Comparison of ENCODE assay signal across 1 cellular context in the genomic region with DNA sequence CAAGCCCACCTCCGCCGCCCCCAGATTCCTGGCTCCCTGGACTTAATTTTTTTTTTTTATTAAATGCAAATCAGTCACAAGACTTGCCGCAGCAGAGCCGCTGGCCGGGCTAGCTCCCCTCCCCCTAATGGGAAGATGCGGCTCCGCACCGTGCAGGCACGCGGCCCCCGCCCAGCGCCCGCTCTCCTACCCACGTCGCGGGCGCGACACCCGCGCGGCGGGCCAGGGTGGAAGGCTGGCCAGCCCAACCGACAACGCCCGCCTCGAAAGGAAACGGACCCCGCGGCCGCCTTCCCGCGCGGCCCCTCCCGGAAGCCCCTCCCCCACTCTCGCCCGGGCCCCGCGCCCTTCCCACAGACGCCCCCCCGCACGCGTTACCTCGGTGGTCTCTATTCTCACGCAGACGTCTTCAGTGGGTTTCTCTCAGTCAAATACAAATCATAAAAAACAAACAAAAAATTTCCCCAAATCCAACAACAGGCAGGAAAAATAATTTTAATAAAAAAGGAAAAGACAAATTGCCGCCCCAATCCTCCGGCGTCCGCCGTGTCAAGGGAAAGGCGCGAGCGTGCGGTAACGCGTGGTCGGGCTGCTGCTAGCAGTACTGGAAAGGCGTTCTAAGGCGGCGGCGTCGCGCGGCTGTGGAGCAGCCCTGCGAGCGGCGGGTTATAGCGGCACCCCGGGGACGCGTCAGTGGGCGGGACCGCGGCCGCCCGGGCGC.
TF ChIP-seq lines count a peak whose summit lies in the region.

A gene (minus strand): TSS at position 643 of the 721 bp plus-strand sequence. CDS start 1,480 bp downstream, outside the sequence.

TF ChIP-seq in HepG2, 621 proteins besides CTCF, POLR2A, EP300 and RAD21 (continued from another document and continues in another):
- TF ChIP-seq, protein P1, sequence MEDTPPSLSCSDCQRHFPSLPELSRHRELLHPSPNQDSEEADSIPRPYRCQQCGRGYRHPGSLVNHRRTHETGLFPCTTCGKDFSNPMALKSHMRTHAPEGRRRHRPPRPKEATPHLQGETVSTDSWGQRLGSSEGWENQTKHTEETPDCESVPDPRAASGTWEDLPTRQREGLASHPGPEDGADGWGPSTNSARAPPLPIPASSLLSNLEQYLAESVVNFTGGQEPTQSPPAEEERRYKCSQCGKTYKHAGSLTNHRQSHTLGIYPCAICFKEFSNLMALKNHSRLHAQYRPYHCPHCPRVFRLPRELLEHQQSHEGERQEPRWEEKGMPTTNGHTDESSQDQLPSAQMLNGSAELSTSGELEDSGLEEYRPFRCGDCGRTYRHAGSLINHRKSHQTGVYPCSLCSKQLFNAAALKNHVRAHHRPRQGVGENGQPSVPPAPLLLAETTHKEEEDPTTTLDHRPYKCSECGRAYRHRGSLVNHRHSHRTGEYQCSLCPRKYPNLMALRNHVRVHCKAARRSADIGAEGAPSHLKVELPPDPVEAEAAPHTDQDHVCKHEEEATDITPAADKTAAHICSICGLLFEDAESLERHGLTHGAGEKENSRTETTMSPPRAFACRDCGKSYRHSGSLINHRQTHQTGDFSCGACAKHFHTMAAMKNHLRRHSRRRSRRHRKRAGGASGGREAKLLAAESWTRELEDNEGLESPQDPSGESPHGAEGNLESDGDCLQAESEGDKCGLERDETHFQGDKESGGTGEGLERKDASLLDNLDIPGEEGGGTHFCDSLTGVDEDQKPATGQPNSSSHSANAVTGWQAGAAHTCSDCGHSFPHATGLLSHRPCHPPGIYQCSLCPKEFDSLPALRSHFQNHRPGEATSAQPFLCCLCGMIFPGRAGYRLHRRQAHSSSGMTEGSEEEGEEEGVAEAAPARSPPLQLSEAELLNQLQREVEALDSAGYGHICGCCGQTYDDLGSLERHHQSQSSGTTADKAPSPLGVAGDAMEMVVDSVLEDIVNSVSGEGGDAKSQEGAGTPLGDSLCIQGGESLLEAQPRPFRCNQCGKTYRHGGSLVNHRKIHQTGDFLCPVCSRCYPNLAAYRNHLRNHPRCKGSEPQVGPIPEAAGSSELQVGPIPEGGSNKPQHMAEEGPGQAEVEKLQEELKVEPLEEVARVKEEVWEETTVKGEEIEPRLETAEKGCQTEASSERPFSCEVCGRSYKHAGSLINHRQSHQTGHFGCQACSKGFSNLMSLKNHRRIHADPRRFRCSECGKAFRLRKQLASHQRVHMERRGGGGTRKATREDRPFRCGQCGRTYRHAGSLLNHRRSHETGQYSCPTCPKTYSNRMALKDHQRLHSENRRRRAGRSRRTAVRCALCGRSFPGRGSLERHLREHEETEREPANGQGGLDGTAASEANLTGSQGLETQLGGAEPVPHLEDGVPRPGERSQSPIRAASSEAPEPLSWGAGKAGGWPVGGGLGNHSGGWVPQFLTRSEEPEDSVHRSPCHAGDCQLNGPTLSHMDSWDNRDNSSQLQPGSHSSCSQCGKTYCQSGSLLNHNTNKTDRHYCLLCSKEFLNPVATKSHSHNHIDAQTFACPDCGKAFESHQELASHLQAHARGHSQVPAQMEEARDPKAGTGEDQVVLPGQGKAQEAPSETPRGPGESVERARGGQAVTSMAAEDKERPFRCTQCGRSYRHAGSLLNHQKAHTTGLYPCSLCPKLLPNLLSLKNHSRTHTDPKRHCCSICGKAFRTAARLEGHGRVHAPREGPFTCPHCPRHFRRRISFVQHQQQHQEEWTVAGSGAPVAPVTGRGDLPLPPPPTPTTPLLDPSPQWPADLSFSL (CRISPR knock-in tag; IDR thresholded peaks at IDR 0.05), result no peak
- TF ChIP-seq SIX4 (CRISPR knock-in tag; IDR thresholded peaks at IDR 0.05), result peak; percentile 72
- no peak; the same call in 1 of the 2 replicates for TF ChIP-seq ZNF570 (CRISPR knock-in tag; IDR thresholded peaks at IDR 0.05; ENCODE audit: borderline replicate concordance)
- TF ChIP-seq ZNF510 (CRISPR knock-in tag; IDR thresholded peaks at IDR 0.05; ENCODE audit: low read depth), result no peak; the same call in 1 of the 2 replicates
- no peak for TF ChIP-seq PAWR (CRISPR knock-in tag; IDR thresholded peaks at IDR 0.05; ENCODE audit: borderline replicate concordance)
- no peak for TF ChIP-seq SMC3 (IDR thresholded peaks at IDR 0.05; ENCODE audit: low read length)
- TF ChIP-seq ELF1 (CRISPR knock-in tag; IDR thresholded peaks at IDR 0.05), result no peak
- peak; percentile 92 for TF ChIP-seq ERF (CRISPR knock-in tag; IDR thresholded peaks at IDR 0.05)
- no peak for TF ChIP-seq NR3C1 (CRISPR knock-in tag; IDR thresholded peaks at IDR 0.05)
- TF ChIP-seq CAMTA2 (CRISPR knock-in tag; IDR thresholded peaks at IDR 0.05; ENCODE audit: borderline replicate concordance), result peak; percentile 60; the same call in 1 of the 2 replicates
- TF ChIP-seq KLF9 (CRISPR knock-in tag; IDR thresholded peaks at IDR 0.05; ENCODE audit: low read depth), result peak; percentile 69; the same call in 1 of the 2 replicates
- TF ChIP-seq, protein P2, sequence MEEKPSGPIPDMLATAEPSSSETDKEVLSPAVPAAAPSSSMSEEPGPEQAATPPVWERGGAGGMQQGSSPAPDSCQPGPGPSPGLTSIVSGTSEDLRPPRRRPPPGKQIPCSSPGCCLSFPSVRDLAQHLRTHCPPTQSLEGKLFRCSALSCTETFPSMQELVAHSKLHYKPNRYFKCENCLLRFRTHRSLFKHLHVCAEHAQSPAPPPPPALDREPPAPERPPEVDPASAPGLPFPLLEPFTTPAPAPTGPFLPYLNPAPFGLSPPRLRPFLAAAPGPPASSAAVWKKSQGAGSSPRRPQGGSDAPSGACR (CRISPR knock-in tag; IDR thresholded peaks at IDR 0.05), result no peak
- TF ChIP-seq CBX2 (IDR thresholded peaks at IDR 0.05; ENCODE audit: low read depth, low read length), result no peak
- TF ChIP-seq CBX2 (CRISPR knock-in tag; IDR thresholded peaks at IDR 0.05; ENCODE audit: low read depth), result no peak
- 0 out of 2 replicates have a peak, but pooled peaks have one; percentile 45 for TF ChIP-seq AKAP8 (CRISPR knock-in tag; IDR thresholded peaks at IDR 0.05)
- no peak for TF ChIP-seq NONO (IDR thresholded peaks at IDR 0.05)
- peak; percentile 84 for TF ChIP-seq NONO (CRISPR knock-in tag; conservative IDR thresholded peaks at IDR 0.05)
- no peak for TF ChIP-seq HHEX (CRISPR knock-in tag; IDR thresholded peaks at IDR 0.05)
- no peak for TF ChIP-seq ARNTL (CRISPR knock-in tag; IDR thresholded peaks at IDR 0.05)
- TF ChIP-seq ZNF446 (CRISPR knock-in tag; IDR thresholded peaks at IDR 0.05), result peak; percentile 85; the same call in 1 of the 2 replicates
- no peak; the same call in 1 of the 2 replicates for TF ChIP-seq GFI1 (CRISPR knock-in tag; IDR thresholded peaks at IDR 0.05; ENCODE audit: borderline replicate concordance)
- no peak for TF ChIP-seq NR2F6 (IDR thresholded peaks at IDR 0.05)
- peak; percentile 44 for TF ChIP-seq NR2F6 (CRISPR knock-in tag; IDR thresholded peaks at IDR 0.05)
- TF ChIP-seq, protein P3, sequence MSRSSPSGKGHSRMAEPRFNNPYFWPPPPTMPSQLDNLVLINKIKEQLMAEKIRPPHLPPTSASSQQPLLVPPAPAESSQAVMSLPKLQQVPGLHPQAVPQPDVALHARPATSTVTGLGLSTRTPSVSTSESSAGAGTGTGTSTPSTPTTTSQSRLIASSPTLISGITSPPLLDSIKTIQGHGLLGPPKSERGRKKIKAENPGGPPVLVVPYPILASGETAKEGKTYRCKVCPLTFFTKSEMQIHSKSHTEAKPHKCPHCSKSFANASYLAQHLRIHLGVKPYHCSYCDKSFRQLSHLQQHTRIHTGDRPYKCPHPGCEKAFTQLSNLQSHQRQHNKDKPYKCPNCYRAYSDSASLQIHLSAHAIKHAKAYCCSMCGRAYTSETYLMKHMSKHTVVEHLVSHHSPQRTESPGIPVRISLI (CRISPR knock-in tag; IDR thresholded peaks at IDR 0.05; ENCODE audit: borderline replicate concordance), result no peak
- TF ChIP-seq, protein P4, sequence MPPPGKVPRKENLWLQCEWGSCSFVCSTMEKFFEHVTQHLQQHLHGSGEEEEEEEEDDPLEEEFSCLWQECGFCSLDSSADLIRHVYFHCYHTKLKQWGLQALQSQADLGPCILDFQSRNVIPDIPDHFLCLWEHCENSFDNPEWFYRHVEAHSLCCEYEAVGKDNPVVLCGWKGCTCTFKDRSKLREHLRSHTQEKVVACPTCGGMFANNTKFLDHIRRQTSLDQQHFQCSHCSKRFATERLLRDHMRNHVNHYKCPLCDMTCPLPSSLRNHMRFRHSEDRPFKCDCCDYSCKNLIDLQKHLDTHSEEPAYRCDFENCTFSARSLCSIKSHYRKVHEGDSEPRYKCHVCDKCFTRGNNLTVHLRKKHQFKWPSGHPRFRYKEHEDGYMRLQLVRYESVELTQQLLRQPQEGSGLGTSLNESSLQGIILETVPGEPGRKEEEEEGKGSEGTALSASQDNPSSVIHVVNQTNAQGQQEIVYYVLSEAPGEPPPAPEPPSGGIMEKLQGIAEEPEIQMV (CRISPR knock-in tag; IDR thresholded peaks at IDR 0.05; ENCODE audit: low read depth), result no peak
- TF ChIP-seq SMAD1 (CRISPR knock-in tag; IDR thresholded peaks at IDR 0.05; ENCODE audit: borderline replicate concordance, low read depth), result peak; percentile 66; the same call in 1 of the 2 replicates
- no peak for TF ChIP-seq ZFP41 (CRISPR knock-in tag; IDR thresholded peaks at IDR 0.05; ENCODE audit: borderline replicate concordance)
- TF ChIP-seq ZNF672 (CRISPR knock-in tag; IDR thresholded peaks at IDR 0.05), result no peak
- TF ChIP-seq, protein P5, sequence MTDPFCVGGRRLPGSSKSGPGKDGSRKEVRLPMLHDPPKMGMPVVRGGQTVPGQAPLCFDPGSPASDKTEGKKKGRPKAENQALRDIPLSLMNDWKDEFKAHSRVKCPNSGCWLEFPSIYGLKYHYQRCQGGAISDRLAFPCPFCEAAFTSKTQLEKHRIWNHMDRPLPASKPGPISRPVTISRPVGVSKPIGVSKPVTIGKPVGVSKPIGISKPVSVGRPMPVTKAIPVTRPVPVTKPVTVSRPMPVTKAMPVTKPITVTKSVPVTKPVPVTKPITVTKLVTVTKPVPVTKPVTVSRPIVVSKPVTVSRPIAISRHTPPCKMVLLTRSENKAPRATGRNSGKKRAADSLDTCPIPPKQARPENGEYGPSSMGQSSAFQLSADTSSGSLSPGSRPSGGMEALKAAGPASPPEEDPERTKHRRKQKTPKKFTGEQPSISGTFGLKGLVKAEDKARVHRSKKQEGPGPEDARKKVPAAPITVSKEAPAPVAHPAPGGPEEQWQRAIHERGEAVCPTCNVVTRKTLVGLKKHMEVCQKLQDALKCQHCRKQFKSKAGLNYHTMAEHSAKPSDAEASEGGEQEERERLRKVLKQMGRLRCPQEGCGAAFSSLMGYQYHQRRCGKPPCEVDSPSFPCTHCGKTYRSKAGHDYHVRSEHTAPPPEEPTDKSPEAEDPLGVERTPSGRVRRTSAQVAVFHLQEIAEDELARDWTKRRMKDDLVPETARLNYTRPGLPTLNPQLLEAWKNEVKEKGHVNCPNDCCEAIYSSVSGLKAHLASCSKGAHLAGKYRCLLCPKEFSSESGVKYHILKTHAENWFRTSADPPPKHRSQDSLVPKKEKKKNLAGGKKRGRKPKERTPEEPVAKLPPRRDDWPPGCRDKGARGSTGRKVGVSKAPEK (CRISPR knock-in tag; IDR thresholded peaks at IDR 0.05; ENCODE audit: borderline replicate concordance), result no peak
- TF ChIP-seq ZSCAN31 (CRISPR knock-in tag; IDR thresholded peaks at IDR 0.05; ENCODE audit: low read depth), result 0 out of 2 replicates have a peak, but pooled peaks have one; percentile 81
- TF ChIP-seq KMT2B (CRISPR knock-in tag; IDR thresholded peaks at IDR 0.05), result peak; percentile 75; the same call in 1 of the 2 replicates
- TF ChIP-seq MED8 (CRISPR knock-in tag; IDR thresholded peaks at IDR 0.05; ENCODE audit: insufficient replicate concordance), result peak; percentile 70
- TF ChIP-seq, protein P6, sequence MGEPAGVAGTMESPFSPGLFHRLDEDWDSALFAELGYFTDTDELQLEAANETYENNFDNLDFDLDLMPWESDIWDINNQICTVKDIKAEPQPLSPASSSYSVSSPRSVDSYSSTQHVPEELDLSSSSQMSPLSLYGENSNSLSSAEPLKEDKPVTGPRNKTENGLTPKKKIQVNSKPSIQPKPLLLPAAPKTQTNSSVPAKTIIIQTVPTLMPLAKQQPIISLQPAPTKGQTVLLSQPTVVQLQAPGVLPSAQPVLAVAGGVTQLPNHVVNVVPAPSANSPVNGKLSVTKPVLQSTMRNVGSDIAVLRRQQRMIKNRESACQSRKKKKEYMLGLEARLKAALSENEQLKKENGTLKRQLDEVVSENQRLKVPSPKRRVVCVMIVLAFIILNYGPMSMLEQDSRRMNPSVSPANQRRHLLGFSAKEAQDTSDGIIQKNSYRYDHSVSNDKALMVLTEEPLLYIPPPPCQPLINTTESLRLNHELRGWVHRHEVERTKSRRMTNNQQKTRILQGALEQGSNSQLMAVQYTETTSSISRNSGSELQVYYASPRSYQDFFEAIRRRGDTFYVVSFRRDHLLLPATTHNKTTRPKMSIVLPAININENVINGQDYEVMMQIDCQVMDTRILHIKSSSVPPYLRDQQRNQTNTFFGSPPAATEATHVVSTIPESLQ (CRISPR knock-in tag; conservative IDR thresholded peaks at IDR 0.05), result 0 out of 2 replicates have a peak, but pooled peaks have one; percentile 40
- no peak; the same call in 1 of the 2 replicates for TF ChIP-seq YEATS2 (CRISPR knock-in tag; IDR thresholded peaks at IDR 0.05; ENCODE audit: borderline replicate concordance)
- TF ChIP-seq SMARCE1 (IDR thresholded peaks at IDR 0.05; ENCODE audit: borderline replicate concordance), result no peak
- TF ChIP-seq, protein P7, sequence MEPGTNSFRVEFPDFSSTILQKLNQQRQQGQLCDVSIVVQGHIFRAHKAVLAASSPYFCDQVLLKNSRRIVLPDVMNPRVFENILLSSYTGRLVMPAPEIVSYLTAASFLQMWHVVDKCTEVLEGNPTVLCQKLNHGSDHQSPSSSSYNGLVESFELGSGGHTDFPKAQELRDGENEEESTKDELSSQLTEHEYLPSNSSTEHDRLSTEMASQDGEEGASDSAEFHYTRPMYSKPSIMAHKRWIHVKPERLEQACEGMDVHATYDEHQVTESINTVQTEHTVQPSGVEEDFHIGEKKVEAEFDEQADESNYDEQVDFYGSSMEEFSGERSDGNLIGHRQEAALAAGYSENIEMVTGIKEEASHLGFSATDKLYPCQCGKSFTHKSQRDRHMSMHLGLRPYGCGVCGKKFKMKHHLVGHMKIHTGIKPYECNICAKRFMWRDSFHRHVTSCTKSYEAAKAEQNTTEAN (CRISPR knock-in tag; conservative IDR thresholded peaks at IDR 0.05), result peak; percentile 90
- TF ChIP-seq, protein P8, sequence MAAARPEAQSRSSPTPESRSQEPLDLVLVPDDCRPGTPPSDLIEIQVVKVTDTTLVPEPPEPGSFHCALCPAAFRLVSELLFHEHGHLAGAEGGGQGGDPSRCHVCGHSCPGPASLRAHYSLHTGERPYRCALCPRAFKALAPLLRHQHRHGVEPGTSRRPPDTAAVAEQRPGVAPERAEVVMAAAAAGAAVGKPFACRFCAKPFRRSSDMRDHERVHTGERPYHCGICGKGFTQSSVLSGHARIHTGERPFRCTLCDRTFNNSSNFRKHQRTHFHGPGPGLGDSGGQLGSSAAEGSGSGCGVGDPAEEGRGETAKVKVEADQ (CRISPR knock-in tag; IDR thresholded peaks at IDR 0.05; ENCODE audit: borderline replicate concordance), result no peak; the same call in 1 of the 2 replicates
- TF ChIP-seq SAP130 (CRISPR knock-in tag; IDR thresholded peaks at IDR 0.05; ENCODE audit: low read depth), result peak; percentile 82
- peak; percentile 56 for TF ChIP-seq ZNF883 (CRISPR knock-in tag; IDR thresholded peaks at IDR 0.05; ENCODE audit: not compliant biosample characterization)
- no peak for TF ChIP-seq ZNF496 (CRISPR knock-in tag; IDR thresholded peaks at IDR 0.05; ENCODE audit: insufficient replicate concordance)
- peak; percentile 99 for TF ChIP-seq MAZ (IDR thresholded peaks at IDR 0.05; ENCODE audit: borderline replicate concordance, low read depth, low read length)
- TF ChIP-seq MAZ (CRISPR knock-in tag; IDR thresholded peaks at IDR 0.05; ENCODE audit: low read depth), result peak; percentile 96
